ENCODE assay signal across 19 cellular contexts in genomic region chr7:23175820-23176385, GRCh38.
"Had no signal": no experiment of that assay in that cellular context is flagged by ENCODE, and none has a peak within 500 bp of the region (broad histone marks: within the 10 kb centered on the region; RNA-seq: fewer than 3 reads in every experiment).

No MANE protein-coding gene starts in this region.

- H3K4me3 ChIP-seq: smooth muscle cell had no signal

- H3K9me3 Mint-ChIP-seq: activated naive CD8-positive, alpha-beta T cell treated with anti-CD3 and anti-CD28 coated beads, Interleukin-2, amount 10 ng/mL, durations not matched to agents 7 days and 5 days; brain; central memory CD8-positive, alpha-beta T cell; nephron; stimulated activated naive CD8-positive, alpha-beta T cell treated with anti-CD3 and anti-CD28 coated beads, Interleukin-15, amount 100 ng/mL, for 72 hours; T-helper 2 cell treated with Interferon-gamma antibody and Interleukin-4, amounts not matched to agents 5 μg/mL and 100 μg/mL, for 36 hours; type B pancreatic cell had no signal

- H3K36me3 Mint-ChIP-seq: activated naive CD8-positive, alpha-beta T cell treated with anti-CD3 and anti-CD28 coated beads, Interleukin-2, amount 10 ng/mL, durations not matched to agents 7 days and 5 days had no signal

- H3K27me3 Mint-ChIP-seq: brain; central memory CD8-positive, alpha-beta T cell; progenitor cell of endocrine pancreas; stimulated activated naive CD8-positive, alpha-beta T cell treated with anti-CD3 and anti-CD28 coated beads, Interleukin-15, amount 100 ng/mL, for 72 hours; type B pancreatic cell had no signal

- H3K4me3 Mint-ChIP-seq: activated naive CD8-positive, alpha-beta T cell treated with anti-CD3 and anti-CD28 coated beads, Interleukin-2, amount 10 ng/mL, durations not matched to agents 7 days and 5 days; brain; central memory CD8-positive, alpha-beta T cell; nephron; stimulated activated naive CD8-positive, alpha-beta T cell treated with anti-CD3 and anti-CD28 coated beads, Interleukin-15, amount 100 ng/mL, for 72 hours; T-helper 2 cell treated with Interferon-gamma antibody and Interleukin-4, amounts not matched to agents 5 μg/mL and 100 μg/mL, for 36 hours; type B pancreatic cell had no signal

- ATAC-seq: activated CD4-positive, CD25-positive, alpha-beta regulatory T cell treated with anti-CD3 and anti-CD28 coated beads, Interleukin-2, amount 50 U/mL, for 24 hours; right cardiac atrium; stimulated activated naive CD8-positive, alpha-beta T cell treated with anti-CD3 and anti-CD28 coated beads, Interleukin-15, amount 100 ng/mL, for 72 hours had no signal

- H3K27ac Mint-ChIP-seq: activated naive CD8-positive, alpha-beta T cell treated with anti-CD3 and anti-CD28 coated beads, Interleukin-2, amount 10 ng/mL, durations not matched to agents 7 days and 5 days; brain; nephron; progenitor cell of endocrine pancreas; stimulated activated naive CD8-positive, alpha-beta T cell treated with anti-CD3 and anti-CD28 coated beads, Interleukin-15, amount 100 ng/mL, for 72 hours; T-helper 2 cell treated with Interferon-gamma antibody and Interleukin-4, amounts not matched to agents 5 μg/mL and 100 μg/mL, for 36 hours; type B pancreatic cell had no signal

- DNase-seq: activated CD4-positive, alpha-beta T cell treated with anti-CD3 and anti-CD28 coated beads, Interleukin-2, amount 50 U/mL, for 1 hour; activated CD8-positive, alpha-beta memory T cell treated with anti-CD3 and anti-CD28 coated beads for 24 hours; activated naive CD8-positive, alpha-beta T cell treated with anti-CD3 and anti-CD28 coated beads, Interleukin-2, amount 10 ng/mL, durations not matched to agents 7 days and 5 days; cortex of kidney; effector CD8-positive, alpha-beta T cell; foreskin fibroblast; kidney glomerular epithelial cell; occipital lobe; right cardiac atrium; stimulated activated naive CD8-positive, alpha-beta T cell treated with anti-CD3 and anti-CD28 coated beads, Interleukin-15, amount 100 ng/mL, for 72 hours had no signal

- H3K4me2 ChIP-seq: smooth muscle cell had no signal

- FAIRE-seq: endothelial cell of umbilical vein had no signal

- H3K4me1 Mint-ChIP-seq: central memory CD8-positive, alpha-beta T cell; nephron had no signal
